In genomic region chr3:150384517-150385212, GRCh38 we compare ENCODE assay signal across 1 cellular context.
TF ChIP-seq lines count a peak whose summit lies in the region.

No MANE protein-coding gene starts in this region.

TF ChIP-seq in K562, 482 proteins besides CTCF, POLR2A, EP300 and RAD21 (continued from another document and continues in another):
- TF ChIP-seq ATF4 (CRISPR knock-in tag; IDR thresholded peaks at IDR 0.05) (no peak), MXD1 (CRISPR knock-in tag; IDR thresholded peaks at IDR 0.05; ENCODE audit: borderline replicate concordance, poor library complexity, severe bottlenecking) (no peak), E2F6 (IDR thresholded peaks at IDR 0.05; ENCODE audit: borderline replicate concordance in 1 of 2, extremely low read depth in 1 of 2, insufficient read depth in 1 of 2, insufficient read length in 1 of 2, low read depth in 1 of 2, low read length in 1 of 2, poor library complexity in 1 of 2, severe bottlenecking in 1 of 2) (peak in 1 of 2 experiments; percentile 49), HBP1 (CRISPR knock-in tag; IDR thresholded peaks at IDR 0.05) (no peak), ZKSCAN3 (CRISPR knock-in tag; IDR thresholded peaks at IDR 0.05) (no peak), ESRRA (IDR thresholded peaks at IDR 0.05; ENCODE audit: borderline replicate concordance, low read depth) (peak; percentile 13; the same call in 1 of the 2 replicates), ATF1 (CRISPR knock-in tag; IDR thresholded peaks at IDR 0.05) (no peak), ATF1 (tag; IDR thresholded peaks at IDR 0.05) (peak; percentile 36; the same call in 1 of the 2 replicates), NR2C2 (CRISPR knock-in tag; IDR thresholded peaks at IDR 0.05) (no peak), NR2C2 (tag; IDR thresholded peaks at IDR 0.05) (peak; percentile 74), NRF1 (conservative IDR thresholded peaks at IDR 0.05 in 1 of 2, IDR thresholded peaks at IDR 0.05 in 1 of 2) (peak; percentile 33 to 38; a peak in 3 of 4 replicates), ELF1 (tag; IDR thresholded peaks at IDR 0.05) (peak; percentile 39; the same call in 1 of the 2 replicates), PCBP2 (IDR thresholded peaks at IDR 0.05; ENCODE audit: low read depth, low read length, poor library complexity, severe bottlenecking) (no peak), JUND (IDR thresholded peaks at IDR 0.05; ENCODE audit: borderline replicate concordance, low read depth, low read length) (0 out of 2 replicates have a peak, but pooled peaks have one; percentile 10), JUND (tag; IDR thresholded peaks at IDR 0.05; ENCODE audit: borderline replicate concordance, low read depth, low read length) (0 out of 3 replicates have a peak, but pooled peaks have one; percentile 16), GABPA (tag; conservative IDR thresholded peaks at IDR 0.05; ENCODE audit: low read depth) (no peak), HNRNPK (IDR thresholded peaks at IDR 0.05; ENCODE audit: low read depth, low read length, poor library complexity, severe bottlenecking) (no peak), RFX1 (IDR thresholded peaks at IDR 0.05) (peak; percentile 14; the same call in 1 of the 2 replicates), NBN (IDR thresholded peaks at IDR 0.05; ENCODE audit: low read depth) (peak; percentile 54; the same call in 1 of the 2 replicates), MGA (IDR thresholded peaks at IDR 0.05) (peak; percentile 65), CREM (IDR thresholded peaks at IDR 0.05; ENCODE audit: low read depth) (peak; percentile 62), ZNF592 (IDR thresholded peaks at IDR 0.05) (peak; percentile 29; the same call in 1 of the 2 replicates), ZNF586 (CRISPR knock-in tag; conservative IDR thresholded peaks at IDR 0.05) (no peak), CTBP1 (IDR thresholded peaks at IDR 0.05; ENCODE audit: borderline replicate concordance) (peak; percentile 76), FOXP1 (CRISPR knock-in tag; IDR thresholded peaks at IDR 0.05) (no peak), ELK1 (CRISPR knock-in tag; IDR thresholded peaks at IDR 0.05) (no peak), LCOR (CRISPR knock-in tag; IDR thresholded peaks at IDR 0.05) (no peak), ARID1B (IDR thresholded peaks at IDR 0.05) (no peak), MYC (IDR thresholded peaks at IDR 0.05; ENCODE audit: low read depth, low read length) (peak; percentile 46; the same call in 1 of the 2 replicates), MYC (CRISPR knock-in tag; IDR thresholded peaks at IDR 0.05; ENCODE audit: borderline replicate concordance, low read depth) (no peak), DPF2 (IDR thresholded peaks at IDR 0.05) (peak; percentile 45; the same call in 1 of the 2 replicates), HDAC2 (IDR thresholded peaks at IDR 0.05) (0 out of 2 replicates have a peak, but pooled peaks have one; percentile 13), UBTF (IDR thresholded peaks at IDR 0.05; ENCODE audit: borderline replicate concordance in 1 of 2, low read depth in 2 of 2, low read length in 2 of 2) (0 out of 4 replicates have a peak, but pooled peaks of 1 of the 2 experiments have one; percentile 41), ESRRB (CRISPR knock-in tag; IDR thresholded peaks at IDR 0.05; ENCODE audit: borderline replicate concordance) (no peak), CHD2 (IDR thresholded peaks at IDR 0.05; ENCODE audit: low read depth, low read length) (no peak), RBM17 (IDR thresholded peaks at IDR 0.05; ENCODE audit: borderline replicate concordance, low read depth, low read length) (no peak)
